In the genomic region with DNA sequence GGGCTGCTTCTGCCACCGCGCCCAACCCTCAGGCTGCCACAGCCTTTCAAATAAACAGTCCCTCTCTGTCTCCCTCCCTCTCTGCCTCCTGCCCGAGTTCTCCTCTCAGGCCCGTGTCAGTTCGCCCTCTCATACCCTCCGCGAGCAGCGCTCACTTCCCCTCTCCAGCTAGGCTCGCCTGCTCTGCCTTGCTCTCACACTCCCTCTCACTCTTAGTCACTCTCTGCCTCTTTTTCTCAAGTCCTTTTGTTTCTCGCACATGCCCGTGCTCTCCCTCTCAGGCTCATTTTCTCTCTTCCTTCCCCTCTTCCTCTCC, we compare ENCODE assay signal across 9 cellular contexts. TPM values are rescaled to one million over a fixed set of nuclear protein-coding genes. Genes with fewer than 3 reads are reported as not detected.
DNase-seq lines count a peak whose midpoint lies in the region; ATAC-seq, FAIRE-seq and TF ChIP-seq lines count a peak whose summit lies in the region.
"Had no signal": no experiment of that assay in that cellular context is flagged by ENCODE, and none has a peak within 500 bp of the region (broad histone marks: within the 10 kb centered on the region; RNA-seq: fewer than 3 reads in every experiment).

No MANE protein-coding gene starts in this region.

- no peaks in the 10 kb centered on the region; the same call in none of the 2 replicates for H3K4me1 ChIP-seq in Panc1 (ENCODE audit: control insufficient read depth, insufficient read depth, low read length)
- no peaks in the 10 kb centered on the region for H3K4me1 ChIP-seq in breast epithelium
- H3K4me1 ChIP-seq in kidney (ENCODE audit: control insufficient read depth in 1 of 2, insufficient read depth in 1 of 2, low read depth in 1 of 2, low read length in 2 of 2): peaks cover 0 to 20% of the 10 kb centered on the region in 2 donors

- intact Hi-C loops in Panc1 (cut with micrococcal nuclease; ENCODE audit: unreplicated experiment) (no loop called here), breast epithelium (cut with DNase I; ENCODE audit: low total_unique reads) (loop anchor here (5.0 kb wide), 1 partner anchor 1075 kb away; no protein-coding TSS in a partner anchor), kidney (cut with DNase I) (no loop called here)

- no peaks in the 10 kb centered on the region for H3K9me3 ChIP-seq in Panc1 (ENCODE audit: control insufficient read depth, insufficient read depth, low read depth, low read length)
- H3K9me3 ChIP-seq in breast epithelium: no peaks in the 10 kb centered on the region
- no peaks in the 10 kb centered on the region for H3K9me3 ChIP-seq in kidney (ENCODE audit: control insufficient read depth in 1 of 2, low read length in 2 of 2)
- H3K9me3 ChIP-seq: neutrophil had no signal

- no peaks in the 10 kb centered on the region for H3K36me3 ChIP-seq in Panc1 (ENCODE audit: control insufficient read depth, insufficient read depth, low read length)
- no peaks in the 10 kb centered on the region for H3K36me3 ChIP-seq in breast epithelium
- no peaks in the 10 kb centered on the region for H3K36me3 ChIP-seq in kidney (ENCODE audit: control insufficient read depth in 1 of 2, insufficient read depth in 2 of 2, low read length in 2 of 2)
- H3K36me3 ChIP-seq: neutrophil had no signal

- peak overlapping the region in 1 of 2 experiments; percentile 8; a peak in 1 of 4 replicates for H3K4me3 ChIP-seq in Panc1 (ENCODE audit: low read depth in 2 of 2, low read length in 2 of 2)
- peak overlapping the region; percentile 67 to 82 (median 72) for H3K4me3 ChIP-seq in breast epithelium
- H3K4me3 ChIP-seq in kidney (ENCODE audit: low read length in 2 of 2): peak overlapping the region; percentile 56 to 64

- peak overlapping the region; percentile 17 to 66 for H3K9ac ChIP-seq in kidney (ENCODE audit: low read length in 2 of 2)

- POLR2A ChIA-PET in Panc1 (lab: Charles Lee): no interaction called here

- H3K27me3 ChIP-seq in Panc1 (ENCODE audit: control insufficient read depth, insufficient read depth, low read length) (no peaks in the 10 kb centered on the region), breast epithelium (peaks cover 0 to 54% of the 10 kb centered on the region in 2 donors)

- TF ChIP-seq CTCF in Panc1 (IDR thresholded peaks at IDR 0.05) (no peak), breast epithelium (IDR thresholded peaks at IDR 0.05) (no peak), kidney (IDR thresholded peaks at IDR 0.05; ENCODE audit: borderline replicate concordance, extremely low read depth, insufficient read depth) (no peak)

- CTCF ChIA-PET in Panc1 (lab: Charles Lee): no interaction called here

- ATAC-seq in HG02610 (IDR thresholded peaks at IDR 0.05; ENCODE audit: unreplicated experiment): peak; percentile 57
- peak; percentile 31; the same call in 1 of the 2 replicates for ATAC-seq in Panc1
- no peak for ATAC-seq in HG02623 (IDR thresholded peaks at IDR 0.05; ENCODE audit: unreplicated experiment)
- no peak for ATAC-seq in GM21737 (IDR thresholded peaks at IDR 0.05; ENCODE audit: unreplicated experiment)

- peak; percentile 82 for DNase-seq in ELR (ENCODE audit: low read depth)
- no peak for DNase-seq in Panc1 (ENCODE audit: low read depth, low spot score)
- DNase-seq in breast epithelium (ENCODE audit: low spot score in 2 of 2): no peak
- peak; percentile 76 for DNase-seq in kidney
- DNase-seq in stimulated activated CD4-positive, alpha-beta T cell treated with anti-CD3 and anti-CD28 coated beads, Interleukin-15, amount 100 ng/mL, for 24 hours: peak; percentile 52

- no peak for FAIRE-seq in kidney (lab: Jason Lieb, UNC)

- BruUV-seq in Panc1 (replicated peaks; lab: Mats Ljungman, UMichigan): no TSS peak

- TF ChIP-seq POLR2A in breast epithelium (IDR thresholded peaks at IDR 0.05): no peak

- in situ Hi-C loops in Panc1 (cut with HindIII; ENCODE audit: low pct_unique_long_range_greater_than_20kb, low sequenced_read_pairs): no loop called here

- no peak overlapping the region for H3K27ac ChIP-seq in Panc1 (ENCODE audit: low read length)
- H3K27ac ChIP-seq in breast epithelium: peak overlapping the region; percentile 21 to 36
- peak overlapping the region in 1 of 2 donors; percentile 16 for H3K27ac ChIP-seq in kidney (ENCODE audit: low read depth in 2 of 2, low read length in 2 of 2)
- H3K27ac ChIP-seq: neutrophil had no signal

RNA-seq across cellular contexts. Expression of gene EFNB1, which starts 3.2 kb away (rescaled TPM):
- total RNA-seq in Panc1 (2021; ENCODE audit: unreplicated experiment) (12.9 TPM), breast epithelium (10 to 100 TPM; 19.2 to 46.5 (median 41.4) TPM), kidney (53.0 TPM)
- polyA plus RNA-seq in Panc1 (2012; ENCODE audit: insufficient read length): 12.5 TPM
- polyA plus RNA-seq in kidney (ENCODE audit: insufficient read depth, low read depth, low replicate concordance): 50.6 TPM

Comparison
In these comparisons a context has a peak if more than half of its experiments do, and no peak if none do; other contexts are left out.
1. DNase-seq: peak in ELR (single experiment), kidney (single experiment) and stimulated activated CD4-positive, alpha-beta T cell treated with anti-CD3 and anti-CD28 coated beads, Interleukin-15, amount 100 ng/mL, for 24 hours (single experiment); none in Panc1 (single experiment) and breast epithelium (0 of 2).
2. ATAC-seq: peak in HG02610 (single experiment) and Panc1 (single experiment); none in HG02623 (single experiment) and GM21737 (single experiment).